ENCODE assay signal across 8 cellular contexts in genomic region chr1:241485554-241485992, GRCh38. TPM values are rescaled to one million over a fixed set of nuclear protein-coding genes. Genes with fewer than 3 reads are reported as not detected.
DNase-seq lines count a peak whose midpoint lies in the region; ATAC-seq and TF ChIP-seq lines count a peak whose summit lies in the region.

No MANE protein-coding gene starts in this region.

- H3K4me3 Mint-ChIP-seq in WTC11 (no peak overlapping the region), progenitor cell of endocrine pancreas (ENCODE audit: low read depth) (no peak overlapping the region)

- H3K4me3 ChIP-seq in H7 (ENCODE audit: insufficient read depth, low read depth, low read length) = no peak overlapping the region

- DNase-seq in NCI-H748 (lab: John Stamatoyannopoulos, UW; ENCODE audit: unreplicated experiment) (peak; percentile 59), NCI-H748 treated with DMSO at 0.1 percent for 48 hours (lab: John Stamatoyannopoulos, UW) (no peak), H7 (peak; percentile 25), WTC11 (ENCODE audit: low spot score) (no peak), progenitor cell of endocrine pancreas (ENCODE audit: low spot score, unreplicated experiment) (no peak), dedifferentiated amniotic fluid mesenchymal stem cell (ENCODE audit: extremely low spot score) (no peak), nucleus accumbens (lab: John Stamatoyannopoulos, UW) (no peak)

- H3K27ac Mint-ChIP-seq in WTC11 (no peak overlapping the region), progenitor cell of endocrine pancreas (peak overlapping the region; percentile 76)

- no peaks in the 10 kb centered on the region; the same call in 1 of the 2 replicates for H3K27me3 Mint-ChIP-seq in WTC11 (ENCODE audit: low read depth)
- no peaks in the 10 kb centered on the region for H3K27me3 Mint-ChIP-seq in progenitor cell of endocrine pancreas

- TF ChIP-seq CTCF in LNCAP (IDR thresholded peaks at IDR 0.05) (peak; percentile 67), WTC11 (IDR thresholded peaks at IDR 0.05) (peak; percentile 47), progenitor cell of endocrine pancreas (IDR thresholded peaks at IDR 0.05; ENCODE audit: unreplicated experiment) (peak; percentile 56)

- H3K27me3 ChIP-seq in H7 (ENCODE audit: control insufficient read depth, insufficient read depth, low read length) = no peaks in the 10 kb centered on the region

- H3K9me3 Mint-ChIP-seq in WTC11 (peaks cover 15% of the 10 kb centered on the region), progenitor cell of endocrine pancreas (ENCODE audit: low read depth) (no peaks in the 10 kb centered on the region)

- H3K36me3 Mint-ChIP-seq in WTC11 (no peaks in the 10 kb centered on the region), progenitor cell of endocrine pancreas (ENCODE audit: insufficient read depth) (no peaks in the 10 kb centered on the region)

- CTCF ChIA-PET in WTC11 (lab: Charles Lee) = interaction anchor here (0.8 to 2.9 kb wide), 7 partner anchors 13 to 754 kb away, joined by 3 to 25 read pairs (median 4); no protein-coding TSS in a partner anchor

- POLR2A ChIA-PET in WTC11 (lab: Charles Lee) = interaction anchor here (0.6 kb wide), 1 partner anchor 551 kb away, joined by 5 read pairs; no protein-coding TSS in a partner anchor

- H3K4me1 Mint-ChIP-seq in WTC11 (no peaks in the 10 kb centered on the region; the same call in 1 of the 2 replicates), progenitor cell of endocrine pancreas (ENCODE audit: low read depth) (no peaks in the 10 kb centered on the region)

- H3K36me3 ChIP-seq in H7 (replicated peaks; ENCODE audit: control insufficient read depth, insufficient read depth, low read length) = no peaks in the 10 kb centered on the region

- peak; percentile 60 for ATAC-seq in WTC11

TF ChIP-seq in WTC11, 78 proteins besides CTCF, POLR2A, EP300 and RAD21:
- TF ChIP-seq, protein P1, sequence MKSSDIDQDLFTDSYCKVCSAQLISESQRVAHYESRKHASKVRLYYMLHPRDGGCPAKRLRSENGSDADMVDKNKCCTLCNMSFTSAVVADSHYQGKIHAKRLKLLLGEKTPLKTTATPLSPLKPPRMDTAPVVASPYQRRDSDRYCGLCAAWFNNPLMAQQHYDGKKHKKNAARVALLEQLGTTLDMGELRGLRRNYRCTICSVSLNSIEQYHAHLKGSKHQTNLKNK (CRISPR knock-in tag; IDR thresholded peaks at IDR 0.05) = no peak
- TF ChIP-seq, protein P2, sequence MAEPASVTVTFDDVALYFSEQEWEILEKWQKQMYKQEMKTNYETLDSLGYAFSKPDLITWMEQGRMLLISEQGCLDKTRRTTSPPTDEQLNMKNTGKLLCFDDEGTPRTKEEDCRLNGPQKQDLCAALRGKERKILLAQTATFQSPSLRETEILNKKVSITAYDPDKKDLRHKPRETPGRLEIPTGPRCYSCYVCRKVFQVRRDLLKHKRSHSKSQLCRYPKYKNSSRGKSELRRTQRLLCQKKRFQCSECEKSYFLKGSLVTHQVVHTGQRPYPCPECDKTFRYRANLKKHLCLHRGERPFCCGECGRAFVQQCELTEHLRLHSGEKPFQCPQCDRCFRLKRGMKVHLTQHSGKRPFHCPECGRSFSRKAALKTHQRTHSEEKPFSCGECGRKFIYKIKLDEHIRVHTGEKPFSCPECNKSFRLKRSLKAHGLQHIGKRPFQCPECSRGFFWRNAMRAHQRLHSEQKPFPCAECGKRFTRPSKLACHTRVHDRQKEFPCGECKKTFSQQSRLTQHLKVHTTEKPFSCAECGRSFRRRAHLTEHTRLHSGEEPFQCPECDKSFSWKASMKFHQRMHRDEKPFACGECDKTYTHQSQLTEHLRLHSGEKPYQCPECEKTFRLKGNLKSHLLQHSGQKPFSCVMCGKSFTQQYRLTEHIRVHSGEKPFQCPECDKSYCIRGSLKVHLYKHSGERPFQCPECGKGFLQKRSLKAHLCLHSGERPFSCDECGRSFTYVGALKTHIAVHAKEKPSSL (CRISPR knock-in tag; conservative IDR thresholded peaks at IDR 0.05) = peak; percentile 87
- TF ChIP-seq MAX (CRISPR knock-in tag; IDR thresholded peaks at IDR 0.05) = 0 out of 2 replicates have a peak, but pooled peaks have one; percentile 24

RNA-seq across cellular contexts. Expression of gene FH, which starts 34.0 kb away (rescaled TPM):
- total RNA-seq in H7 (2014; rRNA removed; shearing (Covaris generic)) = 145 and 154 TPM in 2 replicates
- total RNA-seq in WTC11 (2021) = 77.4 to 83.9 TPM (median 80.8 TPM) in 3 replicates
- 59.7 and 64.2 TPM in 2 replicates for total RNA-seq in progenitor cell of endocrine pancreas

RNA-seq across cellular contexts. Expression of gene KMO, which starts 46.6 kb away (rescaled TPM):
- 0.07 and 0.14 TPM in 2 replicates for total RNA-seq in H7 (2014; rRNA removed; shearing (Covaris generic))
- not detected in 3 replicates for total RNA-seq in WTC11 (2021)
- total RNA-seq in progenitor cell of endocrine pancreas = not detected in 2 replicates

Comparison
In these comparisons a context has a peak if more than half of its experiments do, and no peak if none do; other contexts are left out.
1. DNase-seq: peak in NCI-H748 (single experiment) and H7 (single experiment); none in NCI-H748 treated with DMSO at 0.1 percent for 48 hours (single experiment), WTC11 (single experiment), progenitor cell of endocrine pancreas (single experiment), dedifferentiated amniotic fluid mesenchymal stem cell (single experiment) and nucleus accumbens (0 of 56).
2. Peak in every context shown above with its lines, with median percentiles within 50 percentile points of each other: CTCF ChIP-seq.